ENCODE assay signal across 8 cellular contexts in the genomic region with DNA sequence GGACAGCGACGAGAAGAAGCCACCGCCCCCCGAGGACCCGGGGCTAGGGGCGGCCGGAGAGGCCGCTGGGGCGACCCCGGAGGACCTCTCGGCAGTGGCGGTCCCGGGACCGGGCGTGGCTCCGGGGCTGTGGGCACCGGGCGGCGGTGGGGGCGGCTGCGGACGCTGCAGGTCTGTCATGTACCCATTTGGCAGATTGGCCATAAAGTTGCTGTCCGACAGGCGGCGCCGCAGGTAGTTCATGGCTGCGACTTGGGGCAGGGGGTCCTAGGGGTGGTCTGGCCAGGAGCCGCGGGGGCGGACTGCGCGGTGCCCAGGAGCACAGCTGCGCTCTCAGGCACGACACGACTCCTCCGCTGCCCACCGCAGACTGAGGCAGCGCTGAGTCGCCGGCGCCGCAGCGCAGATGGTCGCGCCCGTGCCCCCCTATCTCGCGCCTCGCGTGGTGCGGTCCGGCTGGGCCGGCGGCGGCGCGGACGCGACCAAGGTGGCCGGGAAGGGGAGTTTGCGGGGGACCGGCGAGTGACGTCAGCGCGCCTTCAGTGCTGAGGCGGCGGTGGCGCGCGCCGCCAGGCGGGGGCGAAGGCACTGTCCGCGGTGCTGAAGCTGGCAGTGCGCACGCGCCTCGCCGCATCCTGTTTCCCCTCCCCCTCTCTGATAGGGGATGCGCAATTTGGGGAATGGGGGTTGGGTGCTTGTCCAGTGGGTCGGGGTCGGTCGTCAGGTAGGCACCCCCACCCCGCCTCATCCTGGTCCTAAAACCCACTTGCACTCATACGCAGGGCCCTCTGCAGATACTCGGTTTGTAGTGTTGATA. TPM values are rescaled to one million over a fixed set of nuclear protein-coding genes. Genes with fewer than 3 reads are reported as not detected.
A peak's percentile ranks its signal among the peaks of the same experiment; 100 is the strongest.
DNase-seq lines count a peak whose midpoint lies in the region; ATAC-seq, FAIRE-seq and TF ChIP-seq lines count a peak whose summit lies in the region.

A gene (minus strand): TSS at position 372 of the 817 bp plus-strand sequence. CDS start 129 bp downstream, at position 243.

- FAIRE-seq in pancreas (lab: Jason Lieb, UNC) = no peak

- intact Hi-C loops in pancreas (cut with DNase I) = no loop called here

- no peaks in the 10 kb centered on the region for H3K27me3 ChIP-seq in MM.1S (replicated peaks; ENCODE audit: insufficient read depth, low read length)
- H3K27me3 ChIP-seq in pancreas = no peaks in the 10 kb centered on the region
- no peaks in the 10 kb centered on the region for H3K27me3 ChIP-seq in thoracic aorta (replicated peaks; ENCODE audit: insufficient read depth)

- H3K9me3 ChIP-seq in MM.1S (replicated peaks; ENCODE audit: insufficient read depth, low read length) = no peaks in the 10 kb centered on the region
- no peaks in the 10 kb centered on the region for H3K9me3 ChIP-seq in pancreas
- no peaks in the 10 kb centered on the region for H3K9me3 ChIP-seq in thoracic aorta

- H4K20me1 ChIP-seq in MM.1S (ENCODE audit: insufficient read depth, low read length) = no peaks in the 10 kb centered on the region

- H3K27me3 Mint-ChIP-seq in activated naive CD4-positive, alpha-beta T cell treated with anti-CD3 and anti-CD28 coated beads, Interleukin-2, amount 50 U/mL, for 24 hours = no peaks in the 10 kb centered on the region
- peaks cover 9% of the 10 kb centered on the region for H3K27me3 Mint-ChIP-seq in glutamatergic neuron (ENCODE audit: unreplicated experiment)

- peak; percentile 75 for ATAC-seq in GM21390 (IDR thresholded peaks at IDR 0.05; ENCODE audit: unreplicated experiment)
- peak; percentile 95 to 97 (median 96) for ATAC-seq in pancreas
- ATAC-seq in thoracic aorta (ENCODE audit: insufficient number of reproducible peaks, low FRiP score, low read depth) = no peak

- H2AFZ ChIP-seq in MM.1S (ENCODE audit: low read length) = no peak within 1 kb of the TSS

- H3K4me1 ChIP-seq in MM.1S (ENCODE audit: low read length) (no peaks in the 10 kb centered on the region), pancreas (no peaks in the 10 kb centered on the region), thoracic aorta (ENCODE audit: control insufficient read depth in 1 of 2, low read depth in 2 of 2) (no peaks in the 10 kb centered on the region)

- no peaks in the 10 kb centered on the region for H3K9me3 Mint-ChIP-seq in activated naive CD4-positive, alpha-beta T cell treated with anti-CD3 and anti-CD28 coated beads, Interleukin-2, amount 50 U/mL, for 24 hours
- H3K9me3 Mint-ChIP-seq in glutamatergic neuron (ENCODE audit: unreplicated experiment) = no peaks in the 10 kb centered on the region

- H3K9me2 ChIP-seq in MM.1S (replicated peaks; ENCODE audit: insufficient read depth, low read length) = no peaks in the 10 kb centered on the region

- H3K4me3 Mint-ChIP-seq in activated naive CD4-positive, alpha-beta T cell treated with anti-CD3 and anti-CD28 coated beads, Interleukin-2, amount 50 U/mL, for 24 hours = peak within 1 kb of the TSS; percentile 52
- H3K4me3 Mint-ChIP-seq in glutamatergic neuron (ENCODE audit: unreplicated experiment) = peak within 1 kb of the TSS; percentile 77

- H3K4me1 Mint-ChIP-seq in activated naive CD4-positive, alpha-beta T cell treated with anti-CD3 and anti-CD28 coated beads, Interleukin-2, amount 50 U/mL, for 24 hours = peaks cover 23% of the 10 kb centered on the region
- peaks cover 7% of the 10 kb centered on the region for H3K4me1 Mint-ChIP-seq in glutamatergic neuron (ENCODE audit: low read depth, unreplicated experiment)

- no peaks in the 10 kb centered on the region for H3F3A ChIP-seq in MM.1S (ENCODE audit: insufficient read depth, low read length)

- WGBS in pancreas, 2 donors = 2 to 39% methylated on average over 71 to 88 of the region's 88 CpGs

- H3K36me3 ChIP-seq in MM.1S (replicated peaks; ENCODE audit: insufficient read depth, low read length) (no peaks in the 10 kb centered on the region), pancreas (no peaks in the 10 kb centered on the region), thoracic aorta (no peaks in the 10 kb centered on the region)

- H3K36me3 Mint-ChIP-seq in activated naive CD4-positive, alpha-beta T cell treated with anti-CD3 and anti-CD28 coated beads, Interleukin-2, amount 50 U/mL, for 24 hours = no peaks in the 10 kb centered on the region
- H3K36me3 Mint-ChIP-seq in glutamatergic neuron (ENCODE audit: unreplicated experiment) = no peaks in the 10 kb centered on the region

- H3K79me2 ChIP-seq in MM.1S (ENCODE audit: low read length) = no peaks in the 10 kb centered on the region

- DNase-seq in CD1c-positive myeloid dendritic cell (ENCODE audit: extremely low spot score) (peak; percentile 86), MM.1S (peak; percentile 76), SKM-1 (lab: John Stamatoyannopoulos, UW; ENCODE audit: unreplicated experiment) (peak; percentile 18), glutamatergic neuron (peak; percentile 86), pancreas (peak; percentile 75 to 92 (median 85)), thoracic aorta (ENCODE audit: low spot score) (no peak)

- no peak within 1 kb of the TSS for H3K9ac ChIP-seq in MM.1S (ENCODE audit: low read length)

- TF ChIP-seq CTCF in MM.1S (IDR thresholded peaks at IDR 0.05; ENCODE audit: low read length) (no peak; the same call in 1 of the 2 replicates), glutamatergic neuron (IDR thresholded peaks at IDR 0.05; ENCODE audit: partially characterized antibody, unreplicated experiment) (peak; percentile 13), pancreas (IDR thresholded peaks at IDR 0.05) (no peak), thoracic aorta (IDR thresholded peaks at IDR 0.05) (no peak)

- H3K27ac Mint-ChIP-seq in activated naive CD4-positive, alpha-beta T cell treated with anti-CD3 and anti-CD28 coated beads, Interleukin-2, amount 50 U/mL, for 24 hours = no peak within 1 kb of the TSS
- peak within 1 kb of the TSS; percentile 22 for H3K27ac Mint-ChIP-seq in glutamatergic neuron (ENCODE audit: unreplicated experiment)

- no peak within 1 kb of the TSS for H3K4me3 ChIP-seq in MM.1S (ENCODE audit: low read length)
- H3K4me3 ChIP-seq in pancreas = peak within 1 kb of the TSS in 2 of 4 donors; percentile 29 to 43
- peak within 1 kb of the TSS; percentile 62 for H3K4me3 ChIP-seq in thoracic aorta

- no peak within 1 kb of the TSS for H3K4me2 ChIP-seq in MM.1S (ENCODE audit: low read depth, low read length)

- no peak within 1 kb of the TSS for H3K27ac ChIP-seq in MM.1S (ENCODE audit: low read length)
- H3K27ac ChIP-seq in pancreas = no peak within 1 kb of the TSS
- H3K27ac ChIP-seq in thoracic aorta = no peak within 1 kb of the TSS

RNA-seq across cellular contexts. Expression of the gene that starts here (rescaled TPM):
- total RNA-seq in glutamatergic neuron (ENCODE audit: unreplicated experiment) = 34.2 TPM
- total RNA-seq in pancreas = 1 to 10 TPM in 3 of 6 donors, under 1 TPM in 3; 0.47 to 2.4 (median 0.89) TPM
- 10 to 100 TPM in 1 of 2 donors, 1 to 10 TPM in 1; 2.9 to 10.3 TPM for polyA plus RNA-seq in pancreas
- total RNA-seq in thoracic aorta = under 1 TPM; 0.27 to 0.85 TPM

Comparison
In these comparisons a context has a peak if more than half of its experiments do, and no peak if none do; other contexts are left out.
1. RNA of the gene that starts here (total RNA-seq): 34.2 TPM in glutamatergic neuron (single experiment); 0.47 to 2.4 TPM in pancreas and 0.27 to 0.85 TPM in thoracic aorta; every median in the first group is over 10 times any median in the second.